Comparison of ENCODE assay signal across 1 cellular context in the genomic region with DNA sequence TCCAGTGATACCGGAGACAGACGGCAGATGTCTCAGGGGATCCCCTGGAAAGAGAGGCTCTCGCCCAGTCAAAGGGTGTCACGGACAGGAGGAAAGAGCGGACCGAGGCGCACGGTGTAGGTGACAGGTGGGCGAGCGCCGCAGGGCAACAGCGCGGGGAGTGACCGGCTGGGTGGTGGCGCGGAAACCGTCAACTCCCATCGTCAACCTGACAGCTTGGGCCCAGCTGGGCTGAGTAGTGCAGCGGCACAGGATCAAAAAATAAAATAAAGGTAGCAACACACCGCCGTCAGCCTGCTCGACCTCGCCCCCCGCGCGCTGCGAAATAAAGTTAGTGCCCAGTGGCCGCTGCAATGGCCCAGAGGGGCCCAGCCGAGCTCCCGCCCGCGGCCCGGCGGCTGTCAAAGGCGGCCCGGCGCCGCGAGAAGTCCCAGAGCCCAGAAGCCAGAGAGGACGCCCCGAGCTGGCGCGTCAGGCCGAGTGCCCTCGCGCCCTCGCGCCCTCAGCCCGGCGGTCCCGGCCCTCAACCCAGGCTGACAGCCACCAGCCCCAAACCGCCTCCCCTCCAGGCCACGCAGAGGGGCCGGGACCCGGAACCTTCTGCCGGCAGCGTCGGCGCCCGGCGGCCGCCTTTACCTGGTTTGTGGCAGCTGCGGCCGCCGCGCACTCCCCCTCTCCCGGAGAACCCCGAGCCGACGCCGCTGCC.
TF ChIP-seq lines count a peak whose summit lies in the region.

A gene with protein sequence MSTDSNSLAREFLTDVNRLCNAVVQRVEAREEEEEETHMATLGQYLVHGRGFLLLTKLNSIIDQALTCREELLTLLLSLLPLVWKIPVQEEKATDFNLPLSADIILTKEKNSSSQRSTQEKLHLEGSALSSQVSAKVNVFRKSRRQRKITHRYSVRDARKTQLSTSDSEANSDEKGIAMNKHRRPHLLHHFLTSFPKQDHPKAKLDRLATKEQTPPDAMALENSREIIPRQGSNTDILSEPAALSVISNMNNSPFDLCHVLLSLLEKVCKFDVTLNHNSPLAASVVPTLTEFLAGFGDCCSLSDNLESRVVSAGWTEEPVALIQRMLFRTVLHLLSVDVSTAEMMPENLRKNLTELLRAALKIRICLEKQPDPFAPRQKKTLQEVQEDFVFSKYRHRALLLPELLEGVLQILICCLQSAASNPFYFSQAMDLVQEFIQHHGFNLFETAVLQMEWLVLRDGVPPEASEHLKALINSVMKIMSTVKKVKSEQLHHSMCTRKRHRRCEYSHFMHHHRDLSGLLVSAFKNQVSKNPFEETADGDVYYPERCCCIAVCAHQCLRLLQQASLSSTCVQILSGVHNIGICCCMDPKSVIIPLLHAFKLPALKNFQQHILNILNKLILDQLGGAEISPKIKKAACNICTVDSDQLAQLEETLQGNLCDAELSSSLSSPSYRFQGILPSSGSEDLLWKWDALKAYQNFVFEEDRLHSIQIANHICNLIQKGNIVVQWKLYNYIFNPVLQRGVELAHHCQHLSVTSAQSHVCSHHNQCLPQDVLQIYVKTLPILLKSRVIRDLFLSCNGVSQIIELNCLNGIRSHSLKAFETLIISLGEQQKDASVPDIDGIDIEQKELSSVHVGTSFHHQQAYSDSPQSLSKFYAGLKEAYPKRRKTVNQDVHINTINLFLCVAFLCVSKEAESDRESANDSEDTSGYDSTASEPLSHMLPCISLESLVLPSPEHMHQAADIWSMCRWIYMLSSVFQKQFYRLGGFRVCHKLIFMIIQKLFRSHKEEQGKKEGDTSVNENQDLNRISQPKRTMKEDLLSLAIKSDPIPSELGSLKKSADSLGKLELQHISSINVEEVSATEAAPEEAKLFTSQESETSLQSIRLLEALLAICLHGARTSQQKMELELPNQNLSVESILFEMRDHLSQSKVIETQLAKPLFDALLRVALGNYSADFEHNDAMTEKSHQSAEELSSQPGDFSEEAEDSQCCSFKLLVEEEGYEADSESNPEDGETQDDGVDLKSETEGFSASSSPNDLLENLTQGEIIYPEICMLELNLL (N-terminal part only) (minus strand): TSS at position 700 of the 706 bp plus-strand sequence. CDS start 36,489 bp downstream, outside the sequence.

TF ChIP-seq in SK-N-SH, 30 proteins besides CTCF, POLR2A, EP300 and RAD21 (continued from another document):
- TF ChIP-seq JUND (IDR thresholded peaks at IDR 0.05) (no peak), YY1 (IDR thresholded peaks at IDR 0.05; ENCODE audit: low read depth) (no peak), RXRA (IDR thresholded peaks at IDR 0.05; ENCODE audit: borderline replicate concordance, low read depth) (no peak), POLR2AphosphoS5 (IDR thresholded peaks at IDR 0.05; ENCODE audit: low read depth, low read length) (no peak), FOXM1 (IDR thresholded peaks at IDR 0.05; ENCODE audit: low read depth) (no peak), GATA2 (CRISPR knock-in tag; IDR thresholded peaks at IDR 0.05) (no peak), SMC3 (IDR thresholded peaks at IDR 0.05; ENCODE audit: low read depth, low read length) (peak; percentile 79), FOXJ3 (CRISPR knock-in tag; IDR thresholded peaks at IDR 0.05) (no peak), FOSL2 (IDR thresholded peaks at IDR 0.05; ENCODE audit: borderline replicate concordance, low read depth) (no peak), SIN3A (IDR thresholded peaks at IDR 0.05; ENCODE audit: borderline replicate concordance, low read depth, low read length) (0 out of 2 replicates have a peak, but pooled peaks have one; percentile 26), MXI1 (IDR thresholded peaks at IDR 0.05; ENCODE audit: low read depth, low read length) (peak; percentile 76), TEAD4 (IDR thresholded peaks at IDR 0.05; ENCODE audit: borderline replicate concordance, insufficient read depth) (no peak), RCOR1 (IDR thresholded peaks at IDR 0.05; ENCODE audit: low read length) (no peak), MEF2A (IDR thresholded peaks at IDR 0.05; ENCODE audit: borderline replicate concordance, low read depth) (no peak), TAF1 (IDR thresholded peaks at IDR 0.05; ENCODE audit: borderline replicate concordance, low read depth, low read length) (no peak), CHD2 (IDR thresholded peaks at IDR 0.05; ENCODE audit: low read length, partially characterized antibody) (no peak), GABPA (IDR thresholded peaks at IDR 0.05; ENCODE audit: low read depth) (no peak), NFIC (IDR thresholded peaks at IDR 0.05; ENCODE audit: borderline replicate concordance) (no peak), TCF12 (IDR thresholded peaks at IDR 0.05) (no peak)
- TF ChIP-seq, protein P1, sequence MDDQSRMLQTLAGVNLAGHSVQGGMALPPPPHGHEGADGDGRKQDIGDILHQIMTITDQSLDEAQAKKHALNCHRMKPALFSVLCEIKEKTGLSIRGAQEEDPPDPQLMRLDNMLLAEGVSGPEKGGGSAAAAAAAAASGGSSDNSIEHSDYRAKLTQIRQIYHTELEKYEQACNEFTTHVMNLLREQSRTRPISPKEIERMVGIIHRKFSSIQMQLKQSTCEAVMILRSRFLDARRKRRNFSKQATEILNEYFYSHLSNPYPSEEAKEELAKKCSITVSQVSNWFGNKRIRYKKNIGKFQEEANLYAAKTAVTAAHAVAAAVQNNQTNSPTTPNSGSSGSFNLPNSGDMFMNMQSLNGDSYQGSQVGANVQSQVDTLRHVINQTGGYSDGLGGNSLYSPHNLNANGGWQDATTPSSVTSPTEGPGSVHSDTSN (IDR thresholded peaks at IDR 0.05): no peak
- TF ChIP-seq, protein P2, sequence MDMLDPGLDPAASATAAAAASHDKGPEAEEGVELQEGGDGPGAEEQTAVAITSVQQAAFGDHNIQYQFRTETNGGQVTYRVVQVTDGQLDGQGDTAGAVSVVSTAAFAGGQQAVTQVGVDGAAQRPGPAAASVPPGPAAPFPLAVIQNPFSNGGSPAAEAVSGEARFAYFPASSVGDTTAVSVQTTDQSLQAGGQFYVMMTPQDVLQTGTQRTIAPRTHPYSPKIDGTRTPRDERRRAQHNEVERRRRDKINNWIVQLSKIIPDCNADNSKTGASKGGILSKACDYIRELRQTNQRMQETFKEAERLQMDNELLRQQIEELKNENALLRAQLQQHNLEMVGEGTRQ (IDR thresholded peaks at IDR 0.05; ENCODE audit: borderline replicate concordance, low read depth, low read length): no peak
- TF ChIP-seq, protein P3, sequence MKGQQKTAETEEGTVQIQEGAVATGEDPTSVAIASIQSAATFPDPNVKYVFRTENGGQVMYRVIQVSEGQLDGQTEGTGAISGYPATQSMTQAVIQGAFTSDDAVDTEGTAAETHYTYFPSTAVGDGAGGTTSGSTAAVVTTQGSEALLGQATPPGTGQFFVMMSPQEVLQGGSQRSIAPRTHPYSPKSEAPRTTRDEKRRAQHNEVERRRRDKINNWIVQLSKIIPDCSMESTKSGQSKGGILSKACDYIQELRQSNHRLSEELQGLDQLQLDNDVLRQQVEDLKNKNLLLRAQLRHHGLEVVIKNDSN (IDR thresholded peaks at IDR 0.05; ENCODE audit: borderline replicate concordance, low read depth): no peak
- TF ChIP-seq, protein P4, sequence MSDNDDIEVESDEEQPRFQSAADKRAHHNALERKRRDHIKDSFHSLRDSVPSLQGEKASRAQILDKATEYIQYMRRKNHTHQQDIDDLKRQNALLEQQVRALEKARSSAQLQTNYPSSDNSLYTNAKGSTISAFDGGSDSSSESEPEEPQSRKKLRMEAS (IDR thresholded peaks at IDR 0.05; ENCODE audit: low read depth): no peak
- TF ChIP-seq, protein P5, sequence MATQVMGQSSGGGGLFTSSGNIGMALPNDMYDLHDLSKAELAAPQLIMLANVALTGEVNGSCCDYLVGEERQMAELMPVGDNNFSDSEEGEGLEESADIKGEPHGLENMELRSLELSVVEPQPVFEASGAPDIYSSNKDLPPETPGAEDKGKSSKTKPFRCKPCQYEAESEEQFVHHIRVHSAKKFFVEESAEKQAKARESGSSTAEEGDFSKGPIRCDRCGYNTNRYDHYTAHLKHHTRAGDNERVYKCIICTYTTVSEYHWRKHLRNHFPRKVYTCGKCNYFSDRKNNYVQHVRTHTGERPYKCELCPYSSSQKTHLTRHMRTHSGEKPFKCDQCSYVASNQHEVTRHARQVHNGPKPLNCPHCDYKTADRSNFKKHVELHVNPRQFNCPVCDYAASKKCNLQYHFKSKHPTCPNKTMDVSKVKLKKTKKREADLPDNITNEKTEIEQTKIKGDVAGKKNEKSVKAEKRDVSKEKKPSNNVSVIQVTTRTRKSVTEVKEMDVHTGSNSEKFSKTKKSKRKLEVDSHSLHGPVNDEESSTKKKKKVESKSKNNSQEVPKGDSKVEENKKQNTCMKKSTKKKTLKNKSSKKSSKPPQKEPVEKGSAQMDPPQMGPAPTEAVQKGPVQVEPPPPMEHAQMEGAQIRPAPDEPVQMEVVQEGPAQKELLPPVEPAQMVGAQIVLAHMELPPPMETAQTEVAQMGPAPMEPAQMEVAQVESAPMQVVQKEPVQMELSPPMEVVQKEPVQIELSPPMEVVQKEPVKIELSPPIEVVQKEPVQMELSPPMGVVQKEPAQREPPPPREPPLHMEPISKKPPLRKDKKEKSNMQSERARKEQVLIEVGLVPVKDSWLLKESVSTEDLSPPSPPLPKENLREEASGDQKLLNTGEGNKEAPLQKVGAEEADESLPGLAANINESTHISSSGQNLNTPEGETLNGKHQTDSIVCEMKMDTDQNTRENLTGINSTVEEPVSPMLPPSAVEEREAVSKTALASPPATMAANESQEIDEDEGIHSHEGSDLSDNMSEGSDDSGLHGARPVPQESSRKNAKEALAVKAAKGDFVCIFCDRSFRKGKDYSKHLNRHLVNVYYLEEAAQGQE (IDR thresholded peaks at IDR 0.05; ENCODE audit: low read depth, low read length): no peak
- TF ChIP-seq, protein P6, sequence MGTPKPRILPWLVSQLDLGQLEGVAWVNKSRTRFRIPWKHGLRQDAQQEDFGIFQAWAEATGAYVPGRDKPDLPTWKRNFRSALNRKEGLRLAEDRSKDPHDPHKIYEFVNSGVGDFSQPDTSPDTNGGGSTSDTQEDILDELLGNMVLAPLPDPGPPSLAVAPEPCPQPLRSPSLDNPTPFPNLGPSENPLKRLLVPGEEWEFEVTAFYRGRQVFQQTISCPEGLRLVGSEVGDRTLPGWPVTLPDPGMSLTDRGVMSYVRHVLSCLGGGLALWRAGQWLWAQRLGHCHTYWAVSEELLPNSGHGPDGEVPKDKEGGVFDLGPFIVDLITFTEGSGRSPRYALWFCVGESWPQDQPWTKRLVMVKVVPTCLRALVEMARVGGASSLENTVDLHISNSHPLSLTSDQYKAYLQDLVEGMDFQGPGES (IDR thresholded peaks at IDR 0.05; ENCODE audit: low read depth, low read length): no peak
TF ChIP-seq in SK-N-SH: peak in this region for 3.
